ENCODE assay signal across 9 cellular contexts in genomic region chr7:135648235-135648634, GRCh38.
"Had no signal": no experiment of that assay in that cellular context is flagged by ENCODE, and none has a peak within 500 bp of the region (broad histone marks: within the 10 kb centered on the region; RNA-seq: fewer than 3 reads in every experiment).

No MANE protein-coding gene starts in this region.

- H2AFZ ChIP-seq: GM23248 had no signal

- H3K9me3 Mint-ChIP-seq: H9 had no signal

- H3K4me3 ChIP-seq: GM23248 had no signal

- FAIRE-seq: H1, H54, HTR-8/SVneo had no signal

- H3K4me2 ChIP-seq: KMS-11 had no signal

- H3K4me3 Mint-ChIP-seq: H9 had no signal

- H3K27ac Mint-ChIP-seq: H9 had no signal

- H3K9ac ChIP-seq: GM23248, KMS-11 had no signal

- DNase-seq: GM23248, H9, HCEC 1CT, IMR-90, KBM-7 had no signal

- H3K27ac ChIP-seq: GM23248, KMS-11 had no signal
